18 cellular contexts compared by ENCODE assay signal in the genomic region with DNA sequence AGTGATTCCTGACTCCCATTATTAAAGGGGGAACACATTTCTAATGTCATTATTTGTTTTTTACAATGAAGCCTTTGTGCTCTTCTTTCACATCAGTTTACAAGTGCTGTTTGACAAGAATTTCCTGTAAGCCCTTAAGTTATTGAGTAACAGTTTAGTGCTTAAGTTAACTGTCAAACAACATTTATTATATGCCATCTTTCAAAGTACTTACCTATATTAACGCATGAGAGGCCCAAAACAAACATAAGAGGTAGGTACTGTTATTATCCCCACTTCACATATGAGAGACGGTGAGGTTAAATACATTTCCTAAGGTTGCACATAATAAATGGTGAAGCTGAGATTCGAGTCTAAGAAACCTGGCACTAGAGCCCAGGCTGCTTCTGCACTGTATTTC.
"Had no signal": no experiment of that assay in that cellular context is flagged by ENCODE, and none has a peak within 500 bp of the region (broad histone marks: within the 10 kb centered on the region; RNA-seq: fewer than 3 reads in every experiment).

No MANE protein-coding gene starts in this region.

- H3K36me3 Mint-ChIP-seq: naive B cell had no signal

- H3K9me3 ChIP-seq: adrenal gland, body of pancreas, colonic mucosa, esophagus squamous epithelium, right lobe of liver had no signal

- H3K27ac ChIP-seq: adrenal gland, body of pancreas, colonic mucosa, esophagus squamous epithelium, neural progenitor cell, right lobe of liver had no signal

- H3K9me3 Mint-ChIP-seq: activated CD4-positive, alpha-beta memory T cell treated with anti-CD3 and anti-CD28 coated beads for 36 hours; naive B cell; T-helper 1 cell treated with Interleukin-12 subunit alpha and Interleukin-12 subunit beta and Interleukin-4 antibody, amounts not matched to agents 30 μg/mL and 1 μg/mL, for 36 hours; type B pancreatic cell had no signal

- H3K27ac Mint-ChIP-seq: activated CD4-positive, alpha-beta memory T cell treated with anti-CD3 and anti-CD28 coated beads for 36 hours; activated CD4-positive, alpha-beta T cell treated with anti-CD3 and anti-CD28 coated beads for 36 hours; activated CD8-positive, alpha-beta memory T cell treated with anti-CD3 and anti-CD28 coated beads, Interleukin-2, amount 10 ng/mL, durations not matched to agents 7 days and 5 days; neural progenitor cell; T-helper 1 cell treated with Interleukin-12 subunit alpha and Interleukin-12 subunit beta and Interleukin-4 antibody, amounts not matched to agents 30 μg/mL and 1 μg/mL, for 36 hours; type B pancreatic cell had no signal

- H3K4me2 ChIP-seq: neural progenitor cell, smooth muscle cell had no signal

- H2AFZ ChIP-seq: neural progenitor cell had no signal

- ATAC-seq: activated CD4-positive, alpha-beta T cell treated with anti-CD3 and anti-CD28 coated beads for 36 hours; activated CD8-positive, alpha-beta memory T cell treated with anti-CD3 and anti-CD28 coated beads, Interleukin-2, amount 10 ng/mL, durations not matched to agents 7 days and 5 days; body of pancreas; stimulated activated naive CD8-positive, alpha-beta T cell treated with anti-CD3 and anti-CD28 coated beads, Interleukin-15, Interleukin-2, amounts not matched to agents 100 U/mL and 50 U/mL, for 24 hours had no signal

- H3K4me3 ChIP-seq: adrenal gland, body of pancreas, colonic mucosa, esophagus squamous epithelium, lung, neural progenitor cell, right lobe of liver, smooth muscle cell had no signal

- H3K27me3 ChIP-seq: body of pancreas, colonic mucosa, esophagus squamous epithelium, neural progenitor cell, right lobe of liver had no signal

- DNase-seq: activated CD4-positive, alpha-beta memory T cell treated with anti-CD3 and anti-CD28 coated beads for 36 hours; activated CD4-positive, alpha-beta T cell treated with anti-CD3 and anti-CD28 coated beads for 36 hours; activated CD8-positive, alpha-beta memory T cell treated with anti-CD3 and anti-CD28 coated beads, Interleukin-2, amount 10 ng/mL, durations not matched to agents 7 days and 5 days; activated effector memory CD4-positive, alpha-beta T cell treated with Interleukin-2 at 50 U/mL for 16 hours; activated naive CD4-positive, alpha-beta T cell treated with anti-CD3 and anti-CD28 coated beads, Interleukin-2, amount 50 U/mL, for 16 hours; activated T-cell treated with anti-CD3 and anti-CD28 coated beads, Interleukin-2, amount 50 U/mL, for 1 hour; esophagus squamous epithelium; naive B cell; stimulated activated naive CD8-positive, alpha-beta T cell treated with anti-CD3 and anti-CD28 coated beads, Interleukin-15, Interleukin-2, amounts not matched to agents 100 U/mL and 50 U/mL, for 24 hours had no signal

- H3K36me3 ChIP-seq: adrenal gland, colonic mucosa, esophagus squamous epithelium, right lobe of liver had no signal

- H3K4me1 ChIP-seq: adrenal gland, body of pancreas, colonic mucosa, esophagus squamous epithelium, neural progenitor cell, right lobe of liver had no signal
